ENCODE assay signal across 1 cellular context in the genomic region with DNA sequence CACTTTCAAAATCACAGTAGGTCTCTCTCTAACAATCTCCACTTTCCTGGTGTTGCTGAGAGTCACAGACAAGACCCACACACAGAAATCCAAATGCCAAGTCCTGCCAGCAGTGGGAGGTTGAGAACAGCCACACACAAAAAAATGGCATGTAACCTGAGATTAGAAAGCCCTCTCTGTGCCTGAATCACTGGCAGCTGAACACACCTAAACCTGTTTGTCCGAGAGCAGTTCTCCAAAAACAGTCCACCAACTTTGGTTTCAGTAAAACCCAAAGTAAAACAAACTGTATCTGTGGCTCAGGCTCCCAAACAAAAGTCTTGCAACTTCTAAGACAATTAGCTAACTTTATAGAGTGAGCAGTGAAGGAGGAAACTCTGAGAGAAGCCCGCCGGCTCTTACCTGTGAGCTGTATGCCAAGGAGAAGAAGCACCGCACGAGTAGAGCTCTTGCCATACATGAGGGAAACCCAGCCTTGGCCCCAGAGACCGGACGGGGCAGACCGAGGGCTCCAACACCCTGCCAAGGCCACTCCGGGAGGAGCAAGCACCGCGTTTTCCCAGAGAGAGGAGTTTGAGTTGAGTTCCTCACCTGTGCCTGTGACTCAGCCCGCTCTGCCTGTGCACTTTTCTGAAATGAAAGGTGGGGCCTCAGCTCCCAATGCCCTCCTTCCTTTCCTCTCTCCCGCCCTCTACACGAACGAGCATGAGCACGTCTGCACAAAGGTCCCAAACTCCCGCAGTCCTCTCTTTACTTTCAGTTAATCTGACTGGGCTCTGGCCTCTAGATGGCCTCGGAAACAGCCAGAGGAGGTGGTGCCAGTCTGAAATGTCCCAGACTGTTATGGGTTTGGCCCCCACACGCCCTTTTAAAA.
A peak's percentile ranks its signal among the peaks of the same experiment; 100 is the strongest.
TF ChIP-seq lines count a peak whose summit lies in the region.

A gene (minus strand): TSS at position 604 of the 874 bp plus-strand sequence. CDS start 144 bp downstream, at position 460.

TF ChIP-seq in HepG2, 621 proteins besides CTCF, POLR2A, EP300 and RAD21 (continued from another document and continues in another):
- TF ChIP-seq, protein P1, sequence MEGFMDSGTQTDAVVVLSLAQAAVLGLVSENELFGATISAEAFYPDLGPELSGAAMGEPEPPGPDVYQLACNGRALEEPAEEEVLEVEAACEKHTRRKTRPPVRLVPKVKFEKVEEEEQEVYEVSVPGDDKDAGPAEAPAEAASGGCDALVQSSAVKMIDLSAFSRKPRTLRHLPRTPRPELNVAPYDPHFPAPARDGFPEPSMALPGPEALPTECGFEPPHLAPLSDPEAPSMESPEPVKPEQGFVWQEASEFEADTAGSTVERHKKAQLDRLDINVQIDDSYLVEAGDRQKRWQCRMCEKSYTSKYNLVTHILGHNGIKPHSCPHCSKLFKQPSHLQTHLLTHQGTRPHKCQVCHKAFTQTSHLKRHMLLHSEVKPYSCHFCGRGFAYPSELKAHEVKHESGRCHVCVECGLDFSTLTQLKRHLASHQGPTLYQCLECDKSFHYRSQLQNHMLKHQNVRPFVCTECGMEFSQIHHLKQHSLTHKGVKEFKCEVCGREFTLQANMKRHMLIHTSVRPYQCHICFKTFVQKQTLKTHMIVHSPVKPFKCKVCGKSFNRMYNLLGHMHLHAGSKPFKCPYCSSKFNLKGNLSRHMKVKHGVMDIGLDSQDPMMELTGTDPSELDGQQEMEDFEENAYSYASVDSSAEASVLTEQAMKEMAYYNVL (CRISPR knock-in tag; IDR thresholded peaks at IDR 0.05; ENCODE audit: borderline replicate concordance), result 0 out of 2 replicates have a peak, but pooled peaks have one; percentile 22
- TF ChIP-seq LCORL (IDR thresholded peaks at IDR 0.05) (no peak), LCORL (CRISPR knock-in tag; IDR thresholded peaks at IDR 0.05) (peak; percentile 82), WIZ (CRISPR knock-in tag; IDR thresholded peaks at IDR 0.05) (0 out of 2 replicates have a peak, but pooled peaks have one; percentile 38), ZNF841 (CRISPR knock-in tag; IDR thresholded peaks at IDR 0.05; ENCODE audit: borderline replicate concordance) (no peak), ZBTB20 (CRISPR knock-in tag; IDR thresholded peaks at IDR 0.05; ENCODE audit: borderline replicate concordance, low read depth) (peak; percentile 17; the same call in 1 of the 2 replicates), SMAD3 (CRISPR knock-in tag; IDR thresholded peaks at IDR 0.05) (no peak), REL (CRISPR knock-in tag; conservative IDR thresholded peaks at IDR 0.05) (no peak), ZNF672 (CRISPR knock-in tag; IDR thresholded peaks at IDR 0.05) (no peak), ZNF747 (CRISPR knock-in tag; IDR thresholded peaks at IDR 0.05; ENCODE audit: borderline replicate concordance) (peak; percentile 37; the same call in 1 of the 2 replicates), SRSF1 (optimal IDR thresholded peaks at IDR 0.05; ENCODE audit: low read depth, low read length) (no peak), TEAD2 (CRISPR knock-in tag; IDR thresholded peaks at IDR 0.05) (no peak), ZBTB7B (CRISPR knock-in tag; IDR thresholded peaks at IDR 0.05) (0 out of 2 replicates have a peak, but pooled peaks have one; percentile 26), ZNF549 (CRISPR knock-in tag; IDR thresholded peaks at IDR 0.05) (no peak), MIER3 (CRISPR knock-in tag; IDR thresholded peaks at IDR 0.05; ENCODE audit: borderline replicate concordance) (no peak), ZNF121 (CRISPR knock-in tag; IDR thresholded peaks at IDR 0.05) (no peak), KDM1A (CRISPR knock-in tag; IDR thresholded peaks at IDR 0.05) (no peak), MIER2 (CRISPR knock-in tag; IDR thresholded peaks at IDR 0.05) (no peak), GFI1 (CRISPR knock-in tag; IDR thresholded peaks at IDR 0.05; ENCODE audit: borderline replicate concordance) (peak; percentile 38; the same call in 1 of the 2 replicates), ZNF781 (CRISPR knock-in tag; IDR thresholded peaks at IDR 0.05; ENCODE audit: borderline replicate concordance, not compliant biosample characterization) (no peak), ZNF383 (CRISPR knock-in tag; IDR thresholded peaks at IDR 0.05; ENCODE audit: borderline replicate concordance) (no peak), HMG20B (CRISPR knock-in tag; conservative IDR thresholded peaks at IDR 0.05) (no peak), ZNF24 (IDR thresholded peaks at IDR 0.05) (no peak)
- TF ChIP-seq, protein P2, sequence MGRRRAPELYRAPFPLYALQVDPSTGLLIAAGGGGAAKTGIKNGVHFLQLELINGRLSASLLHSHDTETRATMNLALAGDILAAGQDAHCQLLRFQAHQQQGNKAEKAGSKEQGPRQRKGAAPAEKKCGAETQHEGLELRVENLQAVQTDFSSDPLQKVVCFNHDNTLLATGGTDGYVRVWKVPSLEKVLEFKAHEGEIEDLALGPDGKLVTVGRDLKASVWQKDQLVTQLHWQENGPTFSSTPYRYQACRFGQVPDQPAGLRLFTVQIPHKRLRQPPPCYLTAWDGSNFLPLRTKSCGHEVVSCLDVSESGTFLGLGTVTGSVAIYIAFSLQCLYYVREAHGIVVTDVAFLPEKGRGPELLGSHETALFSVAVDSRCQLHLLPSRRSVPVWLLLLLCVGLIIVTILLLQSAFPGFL (CRISPR knock-in tag; IDR thresholded peaks at IDR 0.05), result no peak
- TF ChIP-seq, protein P3, sequence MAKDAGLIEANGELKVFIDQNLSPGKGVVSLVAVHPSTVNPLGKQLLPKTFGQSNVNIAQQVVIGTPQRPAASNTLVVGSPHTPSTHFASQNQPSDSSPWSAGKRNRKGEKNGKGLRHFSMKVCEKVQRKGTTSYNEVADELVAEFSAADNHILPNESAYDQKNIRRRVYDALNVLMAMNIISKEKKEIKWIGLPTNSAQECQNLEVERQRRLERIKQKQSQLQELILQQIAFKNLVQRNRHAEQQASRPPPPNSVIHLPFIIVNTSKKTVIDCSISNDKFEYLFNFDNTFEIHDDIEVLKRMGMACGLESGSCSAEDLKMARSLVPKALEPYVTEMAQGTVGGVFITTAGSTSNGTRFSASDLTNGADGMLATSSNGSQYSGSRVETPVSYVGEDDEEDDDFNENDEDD (CRISPR knock-in tag; IDR thresholded peaks at IDR 0.05; ENCODE audit: borderline replicate concordance), result peak; percentile 79; the same call in 1 of the 2 replicates
- TF ChIP-seq, protein P4, sequence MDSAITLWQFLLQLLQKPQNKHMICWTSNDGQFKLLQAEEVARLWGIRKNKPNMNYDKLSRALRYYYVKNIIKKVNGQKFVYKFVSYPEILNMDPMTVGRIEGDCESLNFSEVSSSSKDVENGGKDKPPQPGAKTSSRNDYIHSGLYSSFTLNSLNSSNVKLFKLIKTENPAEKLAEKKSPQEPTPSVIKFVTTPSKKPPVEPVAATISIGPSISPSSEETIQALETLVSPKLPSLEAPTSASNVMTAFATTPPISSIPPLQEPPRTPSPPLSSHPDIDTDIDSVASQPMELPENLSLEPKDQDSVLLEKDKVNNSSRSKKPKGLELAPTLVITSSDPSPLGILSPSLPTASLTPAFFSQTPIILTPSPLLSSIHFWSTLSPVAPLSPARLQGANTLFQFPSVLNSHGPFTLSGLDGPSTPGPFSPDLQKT (CRISPR knock-in tag; IDR thresholded peaks at IDR 0.05; ENCODE audit: borderline replicate concordance), result no peak
- TF ChIP-seq, protein P5, sequence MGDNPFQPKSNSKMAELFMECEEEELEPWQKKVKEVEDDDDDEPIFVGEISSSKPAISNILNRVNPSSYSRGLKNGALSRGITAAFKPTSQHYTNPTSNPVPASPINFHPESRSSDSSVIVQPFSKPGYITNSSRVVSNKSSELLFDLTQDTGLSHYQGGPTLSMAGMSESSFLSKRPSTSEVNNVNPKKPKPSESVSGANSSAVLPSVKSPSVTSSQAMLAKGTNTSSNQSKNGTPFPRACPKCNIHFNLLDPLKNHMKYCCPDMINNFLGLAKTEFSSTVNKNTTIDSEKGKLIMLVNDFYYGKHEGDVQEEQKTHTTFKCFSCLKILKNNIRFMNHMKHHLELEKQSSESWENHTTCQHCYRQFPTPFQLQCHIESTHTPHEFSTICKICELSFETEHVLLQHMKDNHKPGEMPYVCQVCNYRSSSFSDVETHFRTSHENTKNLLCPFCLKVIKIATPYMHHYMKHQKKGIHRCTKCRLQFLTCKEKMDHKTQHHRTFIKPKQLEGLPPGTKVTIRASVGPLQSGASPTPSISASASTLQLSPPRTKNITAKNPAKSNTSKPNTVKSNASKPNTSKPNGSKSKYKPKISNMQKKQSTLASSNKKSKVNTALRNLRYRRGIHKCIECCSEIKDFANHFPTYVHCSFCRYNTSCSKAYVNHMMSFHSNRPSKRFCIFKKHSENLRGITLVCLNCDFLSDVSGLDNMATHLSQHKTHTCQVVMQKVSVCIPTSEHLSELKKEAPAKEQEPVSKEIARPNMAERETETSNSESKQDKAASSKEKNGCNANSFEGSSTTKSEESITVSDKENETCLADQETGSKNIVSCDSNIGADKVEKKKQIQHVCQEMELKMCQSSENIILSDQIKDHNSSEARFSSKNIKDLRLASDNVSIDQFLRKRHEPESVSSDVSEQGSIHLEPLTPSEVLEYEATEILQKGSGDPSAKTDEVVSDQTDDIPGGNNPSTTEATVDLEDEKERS (CRISPR knock-in tag; IDR thresholded peaks at IDR 0.05), result 0 out of 2 replicates have a peak, but pooled peaks have one; percentile 24
- TF ChIP-seq, protein P6, sequence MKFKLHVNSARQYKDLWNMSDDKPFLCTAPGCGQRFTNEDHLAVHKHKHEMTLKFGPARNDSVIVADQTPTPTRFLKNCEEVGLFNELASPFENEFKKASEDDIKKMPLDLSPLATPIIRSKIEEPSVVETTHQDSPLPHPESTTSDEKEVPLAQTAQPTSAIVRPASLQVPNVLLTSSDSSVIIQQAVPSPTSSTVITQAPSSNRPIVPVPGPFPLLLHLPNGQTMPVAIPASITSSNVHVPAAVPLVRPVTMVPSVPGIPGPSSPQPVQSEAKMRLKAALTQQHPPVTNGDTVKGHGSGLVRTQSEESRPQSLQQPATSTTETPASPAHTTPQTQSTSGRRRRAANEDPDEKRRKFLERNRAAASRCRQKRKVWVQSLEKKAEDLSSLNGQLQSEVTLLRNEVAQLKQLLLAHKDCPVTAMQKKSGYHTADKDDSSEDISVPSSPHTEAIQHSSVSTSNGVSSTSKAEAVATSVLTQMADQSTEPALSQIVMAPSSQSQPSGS (CRISPR knock-in tag; IDR thresholded peaks at IDR 0.05), result no peak
- TF ChIP-seq, protein P7, sequence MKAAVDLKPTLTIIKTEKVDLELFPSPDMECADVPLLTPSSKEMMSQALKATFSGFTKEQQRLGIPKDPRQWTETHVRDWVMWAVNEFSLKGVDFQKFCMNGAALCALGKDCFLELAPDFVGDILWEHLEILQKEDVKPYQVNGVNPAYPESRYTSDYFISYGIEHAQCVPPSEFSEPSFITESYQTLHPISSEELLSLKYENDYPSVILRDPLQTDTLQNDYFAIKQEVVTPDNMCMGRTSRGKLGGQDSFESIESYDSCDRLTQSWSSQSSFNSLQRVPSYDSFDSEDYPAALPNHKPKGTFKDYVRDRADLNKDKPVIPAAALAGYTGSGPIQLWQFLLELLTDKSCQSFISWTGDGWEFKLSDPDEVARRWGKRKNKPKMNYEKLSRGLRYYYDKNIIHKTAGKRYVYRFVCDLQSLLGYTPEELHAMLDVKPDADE (CRISPR knock-in tag; IDR thresholded peaks at IDR 0.05), result no peak
- TF ChIP-seq, protein P8, sequence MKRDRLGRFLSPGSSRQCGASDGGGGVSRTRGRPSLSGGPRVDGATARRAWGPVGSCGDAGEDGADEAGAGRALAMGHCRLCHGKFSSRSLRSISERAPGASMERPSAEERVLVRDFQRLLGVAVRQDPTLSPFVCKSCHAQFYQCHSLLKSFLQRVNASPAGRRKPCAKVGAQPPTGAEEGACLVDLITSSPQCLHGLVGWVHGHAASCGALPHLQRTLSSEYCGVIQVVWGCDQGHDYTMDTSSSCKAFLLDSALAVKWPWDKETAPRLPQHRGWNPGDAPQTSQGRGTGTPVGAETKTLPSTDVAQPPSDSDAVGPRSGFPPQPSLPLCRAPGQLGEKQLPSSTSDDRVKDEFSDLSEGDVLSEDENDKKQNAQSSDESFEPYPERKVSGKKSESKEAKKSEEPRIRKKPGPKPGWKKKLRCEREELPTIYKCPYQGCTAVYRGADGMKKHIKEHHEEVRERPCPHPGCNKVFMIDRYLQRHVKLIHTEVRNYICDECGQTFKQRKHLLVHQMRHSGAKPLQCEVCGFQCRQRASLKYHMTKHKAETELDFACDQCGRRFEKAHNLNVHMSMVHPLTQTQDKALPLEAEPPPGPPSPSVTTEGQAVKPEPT (CRISPR knock-in tag; IDR thresholded peaks at IDR 0.05; ENCODE audit: low read depth), result no peak
- TF ChIP-seq, protein P9, sequence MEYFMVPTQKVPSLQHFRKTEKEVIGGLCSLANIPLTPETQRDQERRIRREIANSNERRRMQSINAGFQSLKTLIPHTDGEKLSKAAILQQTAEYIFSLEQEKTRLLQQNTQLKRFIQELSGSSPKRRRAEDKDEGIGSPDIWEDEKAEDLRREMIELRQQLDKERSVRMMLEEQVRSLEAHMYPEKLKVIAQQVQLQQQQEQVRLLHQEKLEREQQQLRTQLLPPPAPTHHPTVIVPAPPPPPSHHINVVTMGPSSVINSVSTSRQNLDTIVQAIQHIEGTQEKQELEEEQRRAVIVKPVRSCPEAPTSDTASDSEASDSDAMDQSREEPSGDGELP (IDR thresholded peaks at IDR 0.05; ENCODE audit: borderline replicate concordance, low read depth), result peak; percentile 27; the same call in 1 of the 2 replicates
- TF ChIP-seq, protein P10, sequence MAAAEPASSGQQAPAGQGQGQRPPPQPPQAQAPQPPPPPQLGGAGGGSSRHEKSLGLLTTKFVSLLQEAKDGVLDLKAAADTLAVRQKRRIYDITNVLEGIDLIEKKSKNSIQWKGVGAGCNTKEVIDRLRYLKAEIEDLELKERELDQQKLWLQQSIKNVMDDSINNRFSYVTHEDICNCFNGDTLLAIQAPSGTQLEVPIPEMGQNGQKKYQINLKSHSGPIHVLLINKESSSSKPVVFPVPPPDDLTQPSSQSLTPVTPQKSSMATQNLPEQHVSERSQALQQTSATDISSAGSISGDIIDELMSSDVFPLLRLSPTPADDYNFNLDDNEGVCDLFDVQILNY (CRISPR knock-in tag; conservative IDR thresholded peaks at IDR 0.05), result no peak
